In the genomic region with DNA sequence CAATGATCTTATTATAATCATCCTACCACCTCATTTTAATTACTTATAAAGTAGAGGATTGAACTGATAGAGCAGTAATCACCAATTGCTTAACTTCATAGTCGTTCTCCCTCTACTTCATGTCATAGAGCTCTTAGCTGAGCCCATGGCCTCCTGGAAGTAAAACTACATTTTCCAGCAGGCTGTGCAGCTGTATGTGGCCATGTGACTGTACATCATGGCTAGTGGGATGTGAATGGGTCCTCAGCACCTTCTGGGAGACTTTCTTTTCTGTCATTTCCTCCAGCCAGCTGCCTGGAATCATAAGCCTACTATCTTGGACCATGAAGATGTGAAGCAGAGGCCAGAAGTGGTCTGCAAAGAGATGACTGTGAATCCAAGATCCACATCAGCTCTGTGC, we compare ENCODE assay signal across 26 cellular contexts.
"Had no signal": no experiment of that assay in that cellular context is flagged by ENCODE, and none has a peak within 500 bp of the region (broad histone marks: within the 10 kb centered on the region; RNA-seq: fewer than 3 reads in every experiment).

No MANE protein-coding gene starts in this region.

- H3K4me3 ChIP-seq: ovary, psoas muscle, skin epidermis, smooth muscle cell, spleen, stomach, thoracic aorta, thyroid gland, tibial nerve, upper lobe of right lung, uterus had no signal

- ATAC-seq: naive thymus-derived CD8-positive, alpha-beta T cell; natural killer cell treated with Interleukin-12 subunit alpha and Interleukin-12 subunit beta and Interleukin-15 and Interleukin-18, amount 100 ng/mL, for 72 hours; psoas muscle; right cardiac atrium; sciatic nerve; stimulated activated effector memory CD8-positive, alpha-beta T cell treated with anti-CD3 and anti-CD28 coated beads, Interleukin-12 subunit alpha, Interleukin-12 subunit beta, amount 100 ng/mL, for 72 hours; stimulated activated naive B cell treated with anti-CD40 and anti-IgM and Interleukin-4, amounts not matched to agents 10 μg/mL and 1 μg/mL and 100 μg/mL, for 72 hours; upper lobe of right lung had no signal

- H3K27me3 ChIP-seq: ovary, thyroid gland, tibial nerve, upper lobe of right lung, uterus had no signal

- H3K4me2 ChIP-seq: smooth muscle cell had no signal

- DNase-seq: naive B cell; naive thymus-derived CD8-positive, alpha-beta T cell; nephron progenitor cell; occipital lobe; ovary; posterior cingulate gyrus; psoas muscle; right cardiac atrium; spleen; stimulated activated CD4-positive, alpha-beta T cell treated with anti-CD3 and anti-CD28 coated beads, Interleukin-12 subunit alpha, Interleukin-12 subunit beta, amount 100 ng/mL, for 4 hours; stimulated activated CD4-positive, alpha-beta T cell treated with anti-CD3 and anti-CD28 coated beads, Interleukin-1b, Interleukin-23, amount 100 ng/mL, for 48 hours; stimulated activated CD4-positive, alpha-beta T cell treated with anti-CD3 and anti-CD28 coated beads, Interleukin-4, amount 100 ng/mL, for 1 hour; stimulated activated naive B cell treated with anti-CD40 and anti-IgM and Interleukin-4, amounts not matched to agents 10 μg/mL and 1 μg/mL and 100 μg/mL, for 72 hours; stimulated activated naive CD4-positive, alpha-beta T cell treated with Interleukin-2 at 50 U/mL for 16 hours; stomach; thyroid gland; upper lobe of right lung; uterus had no signal

- H3K4me1 ChIP-seq: parathyroid adenoma, psoas muscle, spleen, stomach, thyroid gland, tibial nerve, upper lobe of right lung, uterus had no signal

- H3K27ac ChIP-seq: ovary, parathyroid adenoma, psoas muscle, skin epidermis, spleen, stomach, thoracic aorta, thyroid gland, tibial nerve, upper lobe of right lung, uterus had no signal

- H3K36me3 ChIP-seq: ovary, spleen, stomach, thoracic aorta, thyroid gland, tibial nerve, upper lobe of right lung, uterus had no signal

- H2AFZ ChIP-seq: parathyroid adenoma had no signal

- H3K79me2 ChIP-seq: parathyroid adenoma had no signal

- H3K9ac ChIP-seq: parathyroid adenoma had no signal

- H3K9me3 ChIP-seq: ovary, psoas muscle, spleen, stomach, thoracic aorta, thyroid gland, tibial nerve, upper lobe of right lung, uterus had no signal
